8 cellular contexts compared by ENCODE assay signal in the genomic region with DNA sequence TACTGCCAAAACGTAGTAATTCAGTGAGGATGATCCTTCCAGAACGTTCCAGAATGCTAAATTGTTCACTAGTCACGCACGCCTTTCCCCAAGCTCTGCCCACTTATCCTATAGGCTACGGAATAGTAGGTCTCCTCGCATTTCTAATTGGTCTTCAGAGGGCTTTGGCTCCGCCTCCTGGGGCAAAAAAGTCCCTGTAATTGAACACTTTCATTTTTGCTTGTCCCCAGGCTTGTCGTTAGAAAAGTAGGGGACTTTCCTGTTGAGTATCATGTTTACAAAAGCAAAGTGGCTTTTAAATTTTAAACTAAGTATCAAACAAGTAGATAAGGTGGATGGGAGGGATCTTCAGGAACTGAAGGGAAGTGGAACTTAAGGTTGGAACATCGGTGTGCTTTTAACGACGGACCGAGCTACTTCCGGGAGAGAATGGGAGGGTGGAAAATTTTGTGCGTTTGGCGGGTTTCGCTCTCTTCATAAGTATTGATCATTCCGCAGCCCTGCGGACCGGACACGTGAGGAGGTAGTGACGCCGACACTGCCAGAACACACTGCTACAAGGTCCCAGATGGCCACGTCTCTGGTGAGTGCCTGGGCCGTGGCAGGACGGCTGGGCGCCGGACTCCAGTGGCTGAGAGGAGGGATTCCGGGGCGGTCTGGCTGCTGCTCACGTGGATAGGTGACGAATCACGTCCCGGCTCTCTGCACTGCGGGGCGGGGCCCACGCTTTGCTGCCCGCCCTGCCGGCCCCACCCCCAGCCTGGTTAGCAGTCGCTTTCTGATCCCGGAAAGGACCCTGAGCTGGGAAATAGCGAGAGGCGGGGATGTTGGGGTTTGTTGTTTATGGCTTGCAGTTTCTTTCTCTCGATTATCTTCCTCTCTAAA. TPM values are rescaled to one million over a fixed set of nuclear protein-coding genes. Genes with fewer than 3 reads are reported as not detected.
DNase-seq lines count a peak whose midpoint lies in the region; ATAC-seq and TF ChIP-seq lines count a peak whose summit lies in the region.

TSS of gene NXT2 (plus strand) at position 406 of the 885 bp plus-strand sequence. CDS start at position 569, 163 bp downstream.

- TF ChIP-seq CTCF in prostate gland (IDR thresholded peaks at IDR 0.05): no peak

- ATAC-seq in GM18505 (IDR thresholded peaks at IDR 0.05; ENCODE audit: unreplicated experiment) (peak; percentile 98), HG02970 (IDR thresholded peaks at IDR 0.05; ENCODE audit: low FRiP score, unreplicated experiment) (peak; percentile 98), left ventricle myocardium superior (peak; percentile 100)

- H3K9me3 ChIP-seq in prostate gland: no peaks in the 10 kb centered on the region

- no peaks in the 10 kb centered on the region for H3K27me3 ChIP-seq in prostate gland (replicated peaks; ENCODE audit: insufficient read depth)

- DNase-seq in NCI-H187 treated with DMSO at 0.1 percent for 48 hours (lab: John Stamatoyannopoulos, UW): peak; percentile 60
- DNase-seq in T-helper 2 cell: peak; percentile 63 to 94 (median 80)
- peak; percentile 93 for DNase-seq in left ventricle myocardium superior
- DNase-seq in prostate gland (ENCODE audit: low spot score): peak; percentile 86
- DNase-seq in ureter (ENCODE audit: low spot score): peak; percentile 91

- 4% methylated on average over 26 of the region's 43 CpGs for WGBS in prostate gland

- H3K4me3 ChIP-seq in prostate gland: peak within 1 kb of the TSS; percentile 44 to 46

- intact Hi-C loops in left ventricle myocardium superior (cut with micrococcal nuclease): no loop called here
- intact Hi-C loops in prostate gland (cut with DNase I): loop anchor here (5.0 kb wide), 1 partner anchor 196 kb away; the partner anchor contains the start of gene ACSL4

- peak; percentile 88 for TF ChIP-seq POLR2A in GM18505 (IDR thresholded peaks at IDR 0.05; ENCODE audit: borderline replicate concordance, extremely low read depth, insufficient read depth, insufficient read length)
- TF ChIP-seq POLR2A in prostate gland (IDR thresholded peaks at IDR 0.05): peak; percentile 53

- H3K36me3 ChIP-seq in prostate gland: no peaks in the 10 kb centered on the region

- no peaks in the 10 kb centered on the region for H3K4me1 ChIP-seq in prostate gland (replicated peaks)

- H3K27ac ChIP-seq in angular gyrus (ENCODE audit: low read depth, low read length) (peak within 1 kb of the TSS; percentile 90), prostate gland (peak within 1 kb of the TSS; percentile 89 to 91)

RNA-seq across cellular contexts. Expression of gene NXT2, which starts in this region (rescaled TPM):
- total RNA-seq in left ventricle myocardium superior (1.5 TPM), prostate gland (10 to 100 TPM; 11.0 to 55.2 TPM), ureter (10.1 TPM)

Comparison
In these comparisons a context has a peak if more than half of its experiments do, and no peak if none do; other contexts are left out.
1. Peak in every context shown above with its lines: DNase-seq, ATAC-seq, H3K4me3 ChIP-seq and H3K27ac ChIP-seq.